Comparison of ENCODE assay signal across 8 cellular contexts in genomic region chr4:124230268-124230667, GRCh38.
"Had no signal": no experiment of that assay in that cellular context is flagged by ENCODE, and none has a peak within 500 bp of the region (broad histone marks: within the 10 kb centered on the region; RNA-seq: fewer than 3 reads in every experiment).

No MANE protein-coding gene starts in this region.

- DNase-seq: GM23248, GOT3, H7, H9, HCEC 1CT, HFFc6 had no signal

- H3K27ac Mint-ChIP-seq: H9, HFFc6 had no signal

- H3K9ac ChIP-seq: GM23248 had no signal

- H3K4me3 ChIP-seq: GM23248, HAP-1 had no signal

- H2AFZ ChIP-seq: GM23248 had no signal

- ATAC-seq: HCT116 had no signal

- H3K9me3 Mint-ChIP-seq: HFFc6 had no signal

- H3K4me3 Mint-ChIP-seq: H9, HFFc6 had no signal

- H3K27ac ChIP-seq: GM23248 had no signal

- H3K36me3 ChIP-seq: HAP-1 had no signal
